ENCODE assay signal across 9 cellular contexts in the genomic region with DNA sequence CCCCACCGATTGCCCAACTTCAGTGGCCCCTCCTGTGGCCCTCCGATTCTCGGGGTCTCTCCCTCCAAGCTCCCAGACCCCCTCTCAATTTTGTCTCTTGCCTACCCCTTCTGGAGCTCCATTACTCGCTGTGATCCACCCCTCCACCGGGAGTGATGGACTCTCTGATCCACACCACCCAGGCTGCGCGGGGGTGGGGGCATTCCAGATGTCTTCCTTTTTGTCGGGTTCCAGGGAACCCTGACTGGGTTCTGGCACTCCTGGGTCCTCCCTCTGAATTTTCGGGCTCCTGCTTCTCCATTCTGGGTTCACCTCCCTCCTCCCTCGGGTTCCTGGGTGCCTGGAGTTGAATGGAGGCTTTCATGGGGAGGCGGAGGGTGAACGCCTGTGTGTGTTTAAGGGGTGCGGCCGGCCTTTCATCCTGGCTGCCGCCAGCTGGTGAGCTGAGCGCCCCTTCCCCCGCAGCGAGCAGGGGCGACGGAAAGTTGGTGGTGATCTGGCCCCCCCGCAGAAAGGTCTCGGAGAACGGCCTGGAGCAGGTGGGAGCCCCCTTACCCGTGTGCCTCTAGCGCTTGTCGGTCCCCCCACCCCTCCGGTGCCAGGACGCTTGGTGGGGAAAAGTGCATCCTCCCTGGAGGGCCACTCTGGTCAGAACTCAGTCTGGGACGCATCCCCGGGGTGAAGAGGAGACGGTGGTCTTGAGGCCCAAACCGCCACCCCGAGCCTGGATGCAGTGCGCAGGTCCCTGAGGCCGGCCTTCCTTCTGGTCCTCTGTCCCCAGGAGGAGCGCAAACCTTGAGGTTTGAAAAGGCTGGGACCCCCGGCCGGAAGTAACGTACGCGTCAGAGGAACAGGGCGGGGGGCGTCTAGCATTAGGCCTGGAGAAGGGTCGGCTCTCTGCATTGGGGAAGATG. TPM values are rescaled to one million over a fixed set of nuclear protein-coding genes. Genes with fewer than 3 reads are reported as not detected.
DNase-seq lines count a peak whose midpoint lies in the region; ATAC-seq and TF ChIP-seq lines count a peak whose summit lies in the region.
"Had no signal": no experiment of that assay in that cellular context is flagged by ENCODE, and none has a peak within 500 bp of the region (broad histone marks: within the 10 kb centered on the region; RNA-seq: fewer than 3 reads in every experiment).

No MANE protein-coding gene starts in this region.

- no peak for DNase-seq in activated CD4-positive, CD25-positive, alpha-beta regulatory T cell treated with anti-CD3 and anti-CD28 coated beads, Interleukin-2, amount 50 U/mL, for 72 hours
- peak; percentile 48 for DNase-seq in RKO (ENCODE audit: low spot score)
- DNase-seq in type B pancreatic cell (ENCODE audit: extremely low spot score, unreplicated experiment): no peak
- no peak for DNase-seq in posterior vena cava (ENCODE audit: low spot score)
- DNase-seq in H4 (ENCODE audit: low spot score): no peak

- intact Hi-C loops in dendritic cell treated with granulocyte-macrophage colony-stimulating factor and Interleukin-4, amounts not matched to agents 40 ng/mL and 50 ng/mL, for 4 days (cut with micrococcal nuclease): loop anchor here (2.0 to 5.0 kb wide), 2 partner anchors 63 to 192 kb away; a partner anchor contains a TSS
- intact Hi-C loops in posterior vena cava (cut with DNase I): loop anchor here (1.0 to 5.0 kb wide), 3 partner anchors 192 to 472 kb away; no protein-coding TSS in a partner anchor

- H3K9me3 Mint-ChIP-seq in dendritic cell treated with granulocyte-macrophage colony-stimulating factor and Interleukin-4, amounts not matched to agents 40 ng/mL and 50 ng/mL, for 4 days: no peaks in the 10 kb centered on the region
- H3K9me3 Mint-ChIP-seq in type B pancreatic cell: no peaks in the 10 kb centered on the region

- no peaks in the 10 kb centered on the region for H3K9me3 ChIP-seq in mononuclear cell (ENCODE audit: low read depth, low read length)

- peak overlapping the region; percentile 55 for H3K4me3 ChIP-seq in mononuclear cell (ENCODE audit: low read length)

- H3K36me3 Mint-ChIP-seq in dendritic cell treated with granulocyte-macrophage colony-stimulating factor and Interleukin-4, amounts not matched to agents 40 ng/mL and 50 ng/mL, for 4 days (ENCODE audit: low read depth): peaks cover 17% of the 10 kb centered on the region
- H3K36me3 Mint-ChIP-seq in type B pancreatic cell: no peaks in the 10 kb centered on the region

- H3K4me1 ChIP-seq in mononuclear cell (ENCODE audit: insufficient read depth, low read length): peaks cover 68% of the 10 kb centered on the region

- H3K27me3 ChIP-seq in mononuclear cell (ENCODE audit: insufficient read depth, low read length): no peaks in the 10 kb centered on the region

- ATAC-seq in activated CD4-positive, CD25-positive, alpha-beta regulatory T cell treated with anti-CD3 and anti-CD28 coated beads, Interleukin-2, amount 50 U/mL, for 24 hours: peak; percentile 0 to 4

- H3K4me3 Mint-ChIP-seq in dendritic cell treated with granulocyte-macrophage colony-stimulating factor and Interleukin-4, amounts not matched to agents 40 ng/mL and 50 ng/mL, for 4 days: peak overlapping the region; percentile 100
- peak overlapping the region; percentile 94 for H3K4me3 Mint-ChIP-seq in type B pancreatic cell

- H3K27ac Mint-ChIP-seq in dendritic cell treated with granulocyte-macrophage colony-stimulating factor and Interleukin-4, amounts not matched to agents 40 ng/mL and 50 ng/mL, for 4 days: peak overlapping the region; percentile 93
- peak overlapping the region; percentile 91 for H3K27ac Mint-ChIP-seq in type B pancreatic cell

- H3K27me3 Mint-ChIP-seq in dendritic cell treated with granulocyte-macrophage colony-stimulating factor and Interleukin-4, amounts not matched to agents 40 ng/mL and 50 ng/mL, for 4 days: peaks cover 35% of the 10 kb centered on the region
- peaks cover 6% of the 10 kb centered on the region for H3K27me3 Mint-ChIP-seq in type B pancreatic cell

- H3K4me1 Mint-ChIP-seq in dendritic cell treated with granulocyte-macrophage colony-stimulating factor and Interleukin-4, amounts not matched to agents 40 ng/mL and 50 ng/mL, for 4 days (ENCODE audit: low read depth): peaks cover 48% of the 10 kb centered on the region
- H3K4me1 Mint-ChIP-seq in type B pancreatic cell (ENCODE audit: unreplicated experiment): no peaks in the 10 kb centered on the region

- no peak for TF ChIP-seq CTCF in type B pancreatic cell (conservative IDR thresholded peaks at IDR 0.05)

RNA-seq across cellular contexts. Expression of a gene that starts 1.6 kb away (rescaled TPM):
- total RNA-seq in mononuclear cell (1.7 TPM), type B pancreatic cell (ENCODE audit: low replicate concordance) (3.1 and 3.6 TPM in 2 replicates), posterior vena cava (1 to 10 TPM; 1.0 to 1.4 TPM)
- 0.35 and 3.3 TPM in 2 replicates for total RNA-seq in H4 (2014; rRNA removed; shearing (Covaris generic))

RNA-seq across cellular contexts. Expression of a gene that starts 11.4 kb away (rescaled TPM):
- total RNA-seq in mononuclear cell: not detected
- total RNA-seq in type B pancreatic cell (ENCODE audit: low replicate concordance): not detected in 2 replicates
- not detected for total RNA-seq in posterior vena cava
- not detected in 2 replicates for total RNA-seq in H4 (2014; rRNA removed; shearing (Covaris generic))
- total RNA-seq: glomerular endothelial cell had no signal

RNA-seq across cellular contexts. Expression of a gene that starts 12.3 kb away (rescaled TPM):
- under 0.01 TPM for total RNA-seq in mononuclear cell
- 0.83 and 8.1 TPM in 2 replicates for total RNA-seq in type B pancreatic cell (ENCODE audit: low replicate concordance)
- under 1 TPM in 1 of 2 donors, not detected in 1; 0.74 TPM for total RNA-seq in posterior vena cava
- total RNA-seq in H4 (2014; rRNA removed; shearing (Covaris generic)): 1.4 and 2.0 TPM in 2 replicates
- total RNA-seq: glomerular endothelial cell had no signal

RNA-seq across cellular contexts. Expression of a gene that starts 16.4 kb away (rescaled TPM):
- total RNA-seq in mononuclear cell (22.2 TPM), type B pancreatic cell (ENCODE audit: low replicate concordance) (42.7 and 55.9 TPM in 2 replicates), posterior vena cava (10 to 100 TPM; 22.7 to 23.6 TPM)
- 20.0 and 21.8 TPM in 2 replicates for total RNA-seq in H4 (2014; rRNA removed; shearing (Covaris generic))

RNA-seq across cellular contexts. Expression of a gene that starts 42.6 kb away (rescaled TPM):
- total RNA-seq in mononuclear cell: 18.5 TPM
- 0.95 and 2.8 TPM in 2 replicates for total RNA-seq in type B pancreatic cell (ENCODE audit: low replicate concordance)
- total RNA-seq in posterior vena cava: 1 to 10 TPM; 3.6 to 5.3 TPM
- total RNA-seq in H4 (2014; rRNA removed; shearing (Covaris generic)): 13.9 and 15.0 TPM in 2 replicates
